Comparison of ENCODE assay signal across 31 cellular contexts in the genomic region with DNA sequence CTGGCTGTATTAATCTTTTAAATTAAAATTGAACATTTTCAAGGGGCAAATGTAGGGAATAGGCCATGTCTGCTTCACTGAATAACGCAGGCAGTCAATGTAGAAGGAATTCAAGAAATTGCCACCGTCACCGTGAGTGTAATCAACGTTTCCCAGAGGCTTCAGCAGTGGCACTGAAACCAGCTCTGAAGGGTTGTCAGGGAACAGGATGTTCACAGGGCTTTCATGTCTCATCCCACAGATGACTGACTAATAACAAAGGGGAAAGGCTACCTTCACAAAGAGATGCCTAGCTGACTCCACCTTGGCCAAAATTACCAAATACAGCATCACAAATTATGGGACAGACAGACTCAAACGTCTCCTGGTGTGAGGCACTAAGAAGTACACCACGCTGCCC.
DNase-seq lines count a peak whose midpoint lies in the region; ATAC-seq, FAIRE-seq and TF ChIP-seq lines count a peak whose summit lies in the region.
"Had no signal": no experiment of that assay in that cellular context is flagged by ENCODE, and none has a peak within 500 bp of the region (broad histone marks: within the 10 kb centered on the region; RNA-seq: fewer than 3 reads in every experiment).

No MANE protein-coding gene starts in this region.

- CTCF ChIA-PET in GM12878 (lab: Yijun Ruan, JAX): no interaction called here

- H3K9ac ChIP-seq in HUES48 (ENCODE audit: low read depth, low read length) (no peak overlapping the region), GM12878 (ENCODE audit: control insufficient read depth, insufficient read depth, low read length) (no peak overlapping the region)
- H3K9ac ChIP-seq: BLaER1 treated with 17β-estradiol and CSF1 and Interleukin-3, amounts not matched to agents 10 nM and 100 nM had no signal

- TF ChIP-seq RAD21 in GM12878 (IDR thresholded peaks at IDR 0.05; ENCODE audit: insufficient read depth, low read depth, low read length): no peak

- peak; percentile 30 for DNase-seq in DMS53 treated with DMSO at 0.1 percent for 48 hours (lab: John Stamatoyannopoulos, UW; ENCODE audit: unreplicated experiment)
- DNase-seq in GM12878 (ENCODE audit: low read depth, low spot score): no peak
- DNase-seq in DMS 273 treated with DMSO at 0.1 percent for 48 hours (lab: John Stamatoyannopoulos, UW): no peak
- DNase-seq: activated CD4-positive, alpha-beta memory T cell treated with anti-CD3 and anti-CD28 coated beads, Interleukin-2, amount 10 ng/mL, durations not matched to agents 7 days and 5 days; activated CD4-positive, alpha-beta T cell treated with anti-CD3 and anti-CD28 coated beads for 1 hour; activated naive CD8-positive, alpha-beta T cell treated with anti-CD3 and anti-CD28 coated beads for 36 hours; aorta; Caco-2; caudate nucleus; DND-41; Kasumi-1; left lung; naive B cell; NCI-H1048; NCI-H187; NCI-H526 treated with DMSO at 0.1 percent for 48 hours; RPMI8226; trophoblast cell had no signal

- H4K20me1 ChIP-seq in GM12878 (ENCODE audit: control insufficient read depth, insufficient read depth): no peaks in the 10 kb centered on the region
- H4K20me1 ChIP-seq: BLaER1 treated with 17β-estradiol and CSF1 and Interleukin-3, amounts not matched to agents 10 nM and 100 nM had no signal

- H3K27me3 ChIP-seq in HUES48 (ENCODE audit: control insufficient read depth, insufficient read depth, low read length) (peaks cover 13% of the 10 kb centered on the region), GM12878 (replicated peaks in 1 of 2; ENCODE audit: control insufficient read depth in 2 of 2, insufficient read depth in 2 of 2, low read length in 1 of 2) (peaks cover 0 to 2% of the 10 kb centered on the region in 2 experiments; a peak in 3 of 4 replicates)
- H3K27me3 ChIP-seq: BLaER1 treated with 17β-estradiol and CSF1 and Interleukin-3, amounts not matched to agents 10 nM and 100 nM; hepatocyte had no signal

- H3K36me3 ChIP-seq in HUES48 (ENCODE audit: control insufficient read depth, insufficient read depth, low read length): no peaks in the 10 kb centered on the region
- H3K36me3 ChIP-seq in GM12878 (ENCODE audit: control insufficient read depth in 2 of 2, insufficient read depth in 2 of 2, low read length in 1 of 2): no peaks in the 10 kb centered on the region
- no peaks in the 10 kb centered on the region for H3K36me3 ChIP-seq in mesodermal cell (ENCODE audit: control insufficient read depth, insufficient read depth, low read length)
- H3K36me3 ChIP-seq: BLaER1 treated with 17β-estradiol and CSF1 and Interleukin-3, amounts not matched to agents 10 nM and 100 nM; gastroesophageal sphincter; left lung had no signal

- TF ChIP-seq POLR2A in GM12878 (IDR thresholded peaks at IDR 0.05; ENCODE audit: low read depth, low read length): no peak

- no TSS peak for BruUV-seq in GM12878 (replicated peaks; lab: Mats Ljungman, UMichigan)

- no peak for FAIRE-seq in GM12878 (lab: Jason Lieb, UNC)
- FAIRE-seq: endometrium, GM12891, TTC549 had no signal

- no peak overlapping the region for H3K4me2 ChIP-seq in GM12878 (ENCODE audit: control insufficient read depth, insufficient read depth)
- H3K4me2 ChIP-seq: BLaER1 treated with 17β-estradiol and CSF1 and Interleukin-3, amounts not matched to agents 10 nM and 100 nM; hepatocyte had no signal

- ATAC-seq in GM12878: 0 out of 3 replicates have a peak, but pooled peaks have one; percentile 32
- no peak for ATAC-seq in HG03457 (IDR thresholded peaks at IDR 0.05; ENCODE audit: unreplicated experiment)
- ATAC-seq in GM21737 (IDR thresholded peaks at IDR 0.05; ENCODE audit: unreplicated experiment): no peak
- ATAC-seq: gastroesophageal sphincter, left lung had no signal

- POLR2A ChIA-PET in GM12878 (lab: Charles Lee): no interaction called here

- SMC1A ChIA-PET in GM12878 (lab: Charles Lee; ENCODE audit: uncharacterized antibody, unreplicated experiment): no interaction called here

- TF ChIP-seq CTCF in GM12878 (IDR thresholded peaks at IDR 0.05 in 2 of 3, conservative IDR thresholded peaks at IDR 0.05 in 1 of 3; ENCODE audit: control insufficient read depth in 2 of 3, extremely low read depth in 1 of 3, insufficient read depth in 1 of 3, low read depth in 3 of 3, low read length in 3 of 3): no peak

- no peak overlapping the region for H3K4me3 ChIP-seq in HUES48 (ENCODE audit: low read depth, low read length)
- no peak overlapping the region for H3K4me3 ChIP-seq in GM12878
- no peak overlapping the region for H3K4me3 ChIP-seq in mesodermal cell (ENCODE audit: extremely low read depth, insufficient read depth, low read length, poor library complexity, severe bottlenecking)
- H3K4me3 ChIP-seq: BLaER1 treated with 17β-estradiol and CSF1 and Interleukin-3, amounts not matched to agents 10 nM and 100 nM; gastroesophageal sphincter; hepatocyte; left lung; SK-N-MC; skin epidermis had no signal

- H3K79me2 ChIP-seq in GM12878 (ENCODE audit: control insufficient read depth, insufficient read depth, low read length): no peaks in the 10 kb centered on the region
- H3K79me2 ChIP-seq: hepatocyte had no signal

- intact Hi-C loops in GM12878 (cut with micrococcal nuclease; ENCODE audit: unreplicated experiment): no loop called here

- 8% methylated on average over 6 of the region's 6 CpGs for WGBS in GM12878 (ENCODE audit: insufficient coverage, insufficient replicate concordance, low lambda C conversion rate, missing lambda C conversion rate)
- WGBS in mesodermal cell (ENCODE audit: insufficient coverage in 2 of 2), 2 experiments: 46 to 53% methylated on average over 4 to 6 of the region's 6 CpGs

- H3K4me1 ChIP-seq in HUES48 (ENCODE audit: control insufficient read depth, insufficient read depth, low read length) (peaks cover 6% of the 10 kb centered on the region; the same call in 1 of the 2 replicates), GM12878 (ENCODE audit: control insufficient read depth, insufficient read depth, low read length) (no peaks in the 10 kb centered on the region), mesodermal cell (ENCODE audit: control insufficient read depth, insufficient read depth, low read length, poor library complexity, severe bottlenecking) (no peaks in the 10 kb centered on the region)
- H3K4me1 ChIP-seq: BLaER1 treated with 17β-estradiol and CSF1 and Interleukin-3, amounts not matched to agents 10 nM and 100 nM; Caco-2; gastroesophageal sphincter; left lung had no signal

- no peak overlapping the region for H2AFZ ChIP-seq in GM12878 (ENCODE audit: control insufficient read depth, low read depth, low read length)
- H2AFZ ChIP-seq: hepatocyte had no signal

- RAD21 ChIA-PET in GM12878 (lab: Charles Lee; ENCODE audit: unreplicated experiment): no interaction called here

- peak overlapping the region; percentile 41 for H3K27ac ChIP-seq in HUES48 (ENCODE audit: low read depth, low read length)
- no peak overlapping the region for H3K27ac ChIP-seq in GM12878 (ENCODE audit: control insufficient read depth, insufficient read depth)
- H3K27ac ChIP-seq in mesodermal cell (ENCODE audit: low read depth, low read length, severe bottlenecking): peak overlapping the region; percentile 23
- H3K27ac ChIP-seq: BLaER1 treated with 17β-estradiol and CSF1 and Interleukin-3, amounts not matched to agents 10 nM and 100 nM; gastroesophageal sphincter; hepatocyte; HL-60; left lung; SK-N-MC; skin epidermis had no signal

- TF ChIP-seq EP300 in GM12878 (IDR thresholded peaks at IDR 0.05; ENCODE audit: borderline replicate concordance in 1 of 2, control insufficient read depth in 1 of 2, low read depth in 2 of 2, low read length in 2 of 2): no peak

- in situ Hi-C loops in GM12878 (cut with MboI): no loop called here

- H3K9me3 ChIP-seq in HUES48 (ENCODE audit: control insufficient read depth, insufficient read depth, low read length) (no peaks in the 10 kb centered on the region), GM12878 (replicated peaks; ENCODE audit: control insufficient read depth, insufficient read depth, low read length) (no peaks in the 10 kb centered on the region), mesodermal cell (ENCODE audit: control insufficient read depth, low read length) (no peaks in the 10 kb centered on the region)
- H3K9me3 ChIP-seq: Caco-2, gastroesophageal sphincter, left lung had no signal

TF ChIP-seq in GM12878, 131 proteins besides CTCF, POLR2A, EP300 and RAD21 (continues in another document):
- TF ChIP-seq, protein P1, sequence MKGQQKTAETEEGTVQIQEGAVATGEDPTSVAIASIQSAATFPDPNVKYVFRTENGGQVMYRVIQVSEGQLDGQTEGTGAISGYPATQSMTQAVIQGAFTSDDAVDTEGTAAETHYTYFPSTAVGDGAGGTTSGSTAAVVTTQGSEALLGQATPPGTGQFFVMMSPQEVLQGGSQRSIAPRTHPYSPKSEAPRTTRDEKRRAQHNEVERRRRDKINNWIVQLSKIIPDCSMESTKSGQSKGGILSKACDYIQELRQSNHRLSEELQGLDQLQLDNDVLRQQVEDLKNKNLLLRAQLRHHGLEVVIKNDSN (IDR thresholded peaks at IDR 0.05; ENCODE audit: borderline replicate concordance, extremely low read length, insufficient read depth, low read depth, low read length): no peak
- TF ChIP-seq POLR2AphosphoS5 (IDR thresholded peaks at IDR 0.05; ENCODE audit: low read length) (no peak), EED (IDR thresholded peaks at IDR 0.05; ENCODE audit: low read depth) (no peak), BHLHE40 (IDR thresholded peaks at IDR 0.05; ENCODE audit: borderline replicate concordance in 1 of 2, low read depth in 2 of 2, low read length in 1 of 2) (no peak), NR2F1 (conservative IDR thresholded peaks at IDR 0.05) (no peak)
